ENCODE assay signal across 15 cellular contexts in the genomic region with DNA sequence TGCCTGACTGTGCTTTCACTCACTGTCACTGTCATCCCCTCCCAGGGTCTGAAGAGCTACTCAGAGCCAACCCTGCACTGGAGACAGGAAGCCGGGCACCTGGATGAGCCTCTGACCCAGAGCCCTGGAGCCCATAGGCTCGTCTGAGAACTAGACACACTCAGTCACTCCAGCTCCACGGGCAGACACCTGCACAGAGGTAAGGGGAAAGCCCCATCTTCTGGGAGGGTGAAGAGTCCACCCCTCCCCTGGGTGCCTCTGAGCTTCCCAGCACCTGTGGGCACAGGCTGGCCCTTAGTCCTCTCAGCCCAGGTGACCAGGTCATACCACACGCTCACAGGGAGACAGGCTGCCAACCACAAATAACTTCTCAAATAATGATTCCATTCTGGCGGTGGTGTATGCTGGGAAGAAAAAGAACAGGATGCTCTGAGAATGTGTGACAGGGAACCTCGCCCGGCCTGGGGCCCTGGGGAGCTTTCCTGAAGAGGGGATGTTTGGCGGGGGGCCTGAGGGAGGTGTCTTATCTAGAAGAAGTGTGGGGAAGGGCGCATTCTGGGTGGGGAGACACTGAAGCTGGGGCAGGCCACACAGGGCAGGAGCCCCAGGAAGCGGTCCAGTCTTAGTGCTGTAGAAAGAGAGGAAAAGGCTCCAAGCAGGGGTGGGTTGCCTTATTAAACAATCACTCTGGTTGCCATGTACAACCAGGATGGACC. TPM values are rescaled to one million over a fixed set of nuclear protein-coding genes. Genes with fewer than 3 reads are reported as not detected.
DNase-seq lines count a peak whose midpoint lies in the region; ATAC-seq and TF ChIP-seq lines count a peak whose summit lies in the region.
"Had no signal": no experiment of that assay in that cellular context is flagged by ENCODE, and none has a peak within 500 bp of the region (broad histone marks: within the 10 kb centered on the region; RNA-seq: fewer than 3 reads in every experiment).

No MANE protein-coding gene starts in this region.

- no peaks in the 10 kb centered on the region for H3K4me1 ChIP-seq in naive thymus-derived CD4-positive, alpha-beta T cell (ENCODE audit: control insufficient read depth in 2 of 2, insufficient read depth in 2 of 2, low read length in 2 of 2)

- intact Hi-C loops in CD14-positive monocyte (cut with micrococcal nuclease): no loop called here
- intact Hi-C loops in naive thymus-derived CD4-positive, alpha-beta T cell (cut with micrococcal nuclease): no loop called here

- no peak for DNase-seq in T-helper 2 cell treated with Interferon-gamma antibody and Interleukin-4, amounts not matched to agents 5 μg/mL and 100 μg/mL, for 36 hours (ENCODE audit: low spot score)
- DNase-seq in T-helper 2 cell (no peak), DMS53 treated with DMSO at 0.1 percent for 48 hours (lab: John Stamatoyannopoulos, UW; ENCODE audit: unreplicated experiment) (peak; percentile 3), WTC11 (ENCODE audit: low spot score) (no peak), nephron progenitor cell (no peak), CD14-positive monocyte (ENCODE audit: low spot score) (no peak), NCI-H774 (lab: John Stamatoyannopoulos, UW) (no peak)
- no peak for DNase-seq in naive thymus-derived CD4-positive, alpha-beta T cell
- DNase-seq: AML-193; CD4-positive, alpha-beta memory T cell; NCI-H1436 treated with DMSO at 0.1 percent for 48 hours; NCI-H2227 treated with DMSO at 0.1 percent for 48 hours had no signal

- H3K36me3 ChIP-seq in naive thymus-derived CD4-positive, alpha-beta T cell (ENCODE audit: control insufficient read depth in 2 of 3, insufficient read depth in 3 of 3, low read length in 3 of 3): no peaks in the 10 kb centered on the region

- H3K36me3 Mint-ChIP-seq in T-helper 2 cell treated with Interferon-gamma antibody and Interleukin-4, amounts not matched to agents 5 μg/mL and 100 μg/mL, for 36 hours (ENCODE audit: low read depth): peaks cover 7% of the 10 kb centered on the region
- no peaks in the 10 kb centered on the region for H3K36me3 Mint-ChIP-seq in WTC11
- no peaks in the 10 kb centered on the region for H3K36me3 Mint-ChIP-seq in nephron progenitor cell (ENCODE audit: low read depth)
- H3K36me3 Mint-ChIP-seq in CD14-positive monocyte: peaks cover 3 to 9% of the 10 kb centered on the region in 2 donors
- no peaks in the 10 kb centered on the region for H3K36me3 Mint-ChIP-seq in naive thymus-derived CD4-positive, alpha-beta T cell

- H3K27ac Mint-ChIP-seq in T-helper 2 cell treated with Interferon-gamma antibody and Interleukin-4, amounts not matched to agents 5 μg/mL and 100 μg/mL, for 36 hours: peak overlapping the region; percentile 72
- H3K27ac Mint-ChIP-seq in WTC11 (peak overlapping the region; percentile 75), nephron progenitor cell (peak overlapping the region; percentile 76), CD14-positive monocyte (peak overlapping the region in 1 of 7 donors; percentile 61)
- H3K27ac Mint-ChIP-seq in naive thymus-derived CD4-positive, alpha-beta T cell: peak overlapping the region in 2 of 9 donors; percentile 13 to 54

- TF ChIP-seq CTCF in WTC11 (IDR thresholded peaks at IDR 0.05) (no peak), nephron progenitor cell (IDR thresholded peaks at IDR 0.05) (no peak), CD14-positive monocyte (IDR thresholded peaks at IDR 0.05) (no peak)

- no peaks in the 10 kb centered on the region for H3K27me3 Mint-ChIP-seq in T-helper 2 cell treated with Interferon-gamma antibody and Interleukin-4, amounts not matched to agents 5 μg/mL and 100 μg/mL, for 36 hours (ENCODE audit: low read depth)
- H3K27me3 Mint-ChIP-seq in WTC11 (ENCODE audit: low read depth) (no peaks in the 10 kb centered on the region), nephron progenitor cell (ENCODE audit: low read depth, poor library complexity) (peaks cover 3% of the 10 kb centered on the region), CD14-positive monocyte (ENCODE audit: low read depth in 3 of 3) (peaks cover 1 to 19% (median 11%) of the 10 kb centered on the region in 3 donors)
- H3K27me3 Mint-ChIP-seq in naive thymus-derived CD4-positive, alpha-beta T cell: peaks cover 0 to 6% (median 0%) of the 10 kb centered on the region in 5 donors
- H3K27me3 Mint-ChIP-seq: CD4-positive, alpha-beta memory T cell had no signal

- no peaks in the 10 kb centered on the region for H3K9me3 ChIP-seq in naive thymus-derived CD4-positive, alpha-beta T cell (ENCODE audit: control insufficient read depth in 2 of 3, low read length in 3 of 3)

- CTCF ChIA-PET in WTC11 (lab: Charles Lee): interaction anchor here (1.0 to 2.4 kb wide), 4 partner anchors 13 to 81 kb away, joined by 3 to 17 read pairs (median 6); a partner anchor contains a TSS
- CTCF ChIA-PET in naive thymus-derived CD4-positive, alpha-beta T cell (lab: Charles Lee): interaction anchor here (0.8 kb wide), 1 partner anchor 74 kb away, joined by 3 read pairs; no protein-coding TSS in a partner anchor

- H3K4me1 Mint-ChIP-seq in T-helper 2 cell treated with Interferon-gamma antibody and Interleukin-4, amounts not matched to agents 5 μg/mL and 100 μg/mL, for 36 hours (ENCODE audit: low read depth): peaks cover 12% of the 10 kb centered on the region
- H3K4me1 Mint-ChIP-seq in WTC11: peaks cover 25% of the 10 kb centered on the region
- H3K4me1 Mint-ChIP-seq in nephron progenitor cell: peaks cover 13% of the 10 kb centered on the region
- peaks cover 6% of the 10 kb centered on the region for H3K4me1 Mint-ChIP-seq in CD14-positive monocyte
- peaks cover 7 to 16% (median 10%) of the 10 kb centered on the region in 7 donors for H3K4me1 Mint-ChIP-seq in naive thymus-derived CD4-positive, alpha-beta T cell

- H3K27ac ChIP-seq in naive thymus-derived CD4-positive, alpha-beta T cell (ENCODE audit: low read depth, low read length): no peak overlapping the region
- H3K27ac ChIP-seq: SK-N-MC had no signal

- ATAC-seq in WTC11: peak; percentile 12; the same call in 1 of the 2 replicates
- ATAC-seq in naive thymus-derived CD4-positive, alpha-beta T cell: no peak
- ATAC-seq: Right ventricle myocardium inferior had no signal

- H3K4me3 Mint-ChIP-seq in T-helper 2 cell treated with Interferon-gamma antibody and Interleukin-4, amounts not matched to agents 5 μg/mL and 100 μg/mL, for 36 hours: no peak overlapping the region
- no peak overlapping the region for H3K4me3 Mint-ChIP-seq in WTC11
- H3K4me3 Mint-ChIP-seq in nephron progenitor cell: no peak overlapping the region
- no peak overlapping the region for H3K4me3 Mint-ChIP-seq in CD14-positive monocyte
- H3K4me3 Mint-ChIP-seq in naive thymus-derived CD4-positive, alpha-beta T cell: no peak overlapping the region
- H3K4me3 Mint-ChIP-seq: CD4-positive, alpha-beta memory T cell had no signal

- no peak overlapping the region for H3K4me3 ChIP-seq in naive thymus-derived CD4-positive, alpha-beta T cell (ENCODE audit: low read length)
- H3K4me3 ChIP-seq: K562, SK-N-MC had no signal

- no peaks in the 10 kb centered on the region for H3K27me3 ChIP-seq in naive thymus-derived CD4-positive, alpha-beta T cell (ENCODE audit: control insufficient read depth in 2 of 2, insufficient read depth in 2 of 2, low read length in 2 of 2)

- H3K9me3 Mint-ChIP-seq in T-helper 2 cell treated with Interferon-gamma antibody and Interleukin-4, amounts not matched to agents 5 μg/mL and 100 μg/mL, for 36 hours: no peaks in the 10 kb centered on the region
- H3K9me3 Mint-ChIP-seq in WTC11: no peaks in the 10 kb centered on the region
- H3K9me3 Mint-ChIP-seq in nephron progenitor cell: no peaks in the 10 kb centered on the region
- no peaks in the 10 kb centered on the region for H3K9me3 Mint-ChIP-seq in CD14-positive monocyte
- H3K9me3 Mint-ChIP-seq in naive thymus-derived CD4-positive, alpha-beta T cell: peaks cover 0 to 2% (median 0%) of the 10 kb centered on the region in 11 donors
- H3K9me3 Mint-ChIP-seq: CD4-positive, alpha-beta memory T cell had no signal

- POLR2A ChIA-PET in WTC11 (lab: Charles Lee): no interaction called here
- POLR2A ChIA-PET in naive thymus-derived CD4-positive, alpha-beta T cell (lab: Charles Lee): no interaction called here

TF ChIP-seq in WTC11, 78 proteins besides CTCF, POLR2A, EP300 and RAD21 (continues in another document):
- TF ChIP-seq ZNF317 (CRISPR knock-in tag; IDR thresholded peaks at IDR 0.05; ENCODE audit: borderline replicate concordance, low read depth): no peak
- TF ChIP-seq, protein P1, sequence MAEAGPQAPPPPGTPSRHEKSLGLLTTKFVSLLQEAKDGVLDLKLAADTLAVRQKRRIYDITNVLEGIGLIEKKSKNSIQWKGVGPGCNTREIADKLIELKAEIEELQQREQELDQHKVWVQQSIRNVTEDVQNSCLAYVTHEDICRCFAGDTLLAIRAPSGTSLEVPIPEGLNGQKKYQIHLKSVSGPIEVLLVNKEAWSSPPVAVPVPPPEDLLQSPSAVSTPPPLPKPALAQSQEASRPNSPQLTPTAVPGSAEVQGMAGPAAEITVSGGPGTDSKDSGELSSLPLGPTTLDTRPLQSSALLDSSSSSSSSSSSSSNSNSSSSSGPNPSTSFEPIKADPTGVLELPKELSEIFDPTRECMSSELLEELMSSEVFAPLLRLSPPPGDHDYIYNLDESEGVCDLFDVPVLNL (CRISPR knock-in tag; IDR thresholded peaks at IDR 0.05; ENCODE audit: borderline replicate concordance, low read depth): no peak

RNA-seq across cellular contexts. Expression of a gene that starts 5.3 kb away (rescaled TPM):
- total RNA-seq in WTC11 (2021): 3.8 to 6.5 TPM (median 4.2 TPM) in 3 replicates
- polyA plus RNA-seq in CD14-positive monocyte: under 1 TPM; 0.50 to 0.54 TPM
- 1 to 10 TPM; 1.8 to 6.9 (median 3.2) TPM for total RNA-seq in naive thymus-derived CD4-positive, alpha-beta T cell
- polyA plus RNA-seq in naive thymus-derived CD4-positive, alpha-beta T cell: 1 to 10 TPM; 1.4 to 2.1 TPM

RNA-seq across cellular contexts. Expression of a gene that starts 5.4 kb away (rescaled TPM):
- 214 to 272 TPM (median 227 TPM) in 3 replicates for total RNA-seq in WTC11 (2021)
- polyA plus RNA-seq in CD14-positive monocyte: 10 to 100 TPM; 34.7 to 52.1 TPM
- 100 to 1,000 TPM; 267 to 341 (median 284) TPM for total RNA-seq in naive thymus-derived CD4-positive, alpha-beta T cell
- polyA plus RNA-seq in naive thymus-derived CD4-positive, alpha-beta T cell: 100 to 1,000 TPM in 1 of 2 donors, 10 to 100 TPM in 1; 83.2 to 115 TPM

RNA-seq across cellular contexts. Expression of a gene that starts 25.1 kb away (rescaled TPM):
- total RNA-seq in WTC11 (2021): 25.4 to 28.6 TPM (median 27.6 TPM) in 3 replicates
- under 1 TPM; 0.26 to 0.42 TPM for polyA plus RNA-seq in CD14-positive monocyte
- total RNA-seq in naive thymus-derived CD4-positive, alpha-beta T cell: 10 to 100 TPM in 1 of 5 experiments, 1 to 10 TPM in 4; 4.3 to 10.8 (median 5.3) TPM
- 1 to 10 TPM in 1 of 2 donors, under 1 TPM in 1; 0.08 to 1.1 TPM for polyA plus RNA-seq in naive thymus-derived CD4-positive, alpha-beta T cell

RNA-seq across cellular contexts. Expression of a gene that starts 34.7 kb away (rescaled TPM):
- 2.4 to 3.9 TPM (median 3.9 TPM) in 3 replicates for total RNA-seq in WTC11 (2021)
- under 1 TPM in 1 of 2 donors, not detected in 1; 0.03 TPM for polyA plus RNA-seq in CD14-positive monocyte
- 100 to 1,000 TPM in 1 of 5 experiments, 10 to 100 TPM in 4; 10.7 to 147 (median 16.5) TPM for total RNA-seq in naive thymus-derived CD4-positive, alpha-beta T cell
- 10 to 100 TPM; 12.7 to 20.7 TPM for polyA plus RNA-seq in naive thymus-derived CD4-positive, alpha-beta T cell

RNA-seq across cellular contexts. Expression of a gene that starts 35.3 kb away (rescaled TPM):
- 7.5 to 11.1 TPM (median 9.6 TPM) in 3 replicates for total RNA-seq in WTC11 (2021)
- 10 to 100 TPM; 13.4 to 21.8 TPM for polyA plus RNA-seq in CD14-positive monocyte
- total RNA-seq in naive thymus-derived CD4-positive, alpha-beta T cell: 10 to 100 TPM; 47.2 to 73.8 (median 70.9) TPM
- polyA plus RNA-seq in naive thymus-derived CD4-positive, alpha-beta T cell: 10 to 100 TPM; 62.6 to 84.7 TPM
